17 cellular contexts compared by ENCODE assay signal in the genomic region with DNA sequence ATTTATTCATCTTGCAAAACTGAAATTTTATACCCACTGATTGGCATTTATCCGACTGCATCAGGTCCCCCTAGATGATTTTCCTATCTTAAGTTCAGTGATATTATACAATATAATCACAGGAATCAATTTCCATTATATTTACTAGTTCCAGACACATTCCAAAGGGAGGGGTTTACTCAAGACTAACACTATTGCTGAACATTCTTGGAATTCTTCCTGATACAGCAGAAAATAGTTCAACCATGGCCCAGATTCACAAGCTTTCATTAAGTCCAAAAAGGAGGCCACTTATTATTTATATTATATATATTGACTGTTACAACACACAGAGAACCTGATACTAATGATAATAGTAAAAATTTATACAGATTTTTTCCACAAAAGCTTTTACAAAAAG.
DNase-seq lines count a peak whose midpoint lies in the region; ATAC-seq and TF ChIP-seq lines count a peak whose summit lies in the region.
"Had no signal": no experiment of that assay in that cellular context is flagged by ENCODE, and none has a peak within 500 bp of the region (broad histone marks: within the 10 kb centered on the region; RNA-seq: fewer than 3 reads in every experiment).

No MANE protein-coding gene starts in this region.

- H3K36me3 ChIP-seq in adipocyte (ENCODE audit: control insufficient read depth, insufficient read depth, low read length, severe bottlenecking): no peaks in the 10 kb centered on the region
- H3K36me3 ChIP-seq: BE2C, neutrophil, thoracic aorta had no signal

- TF ChIP-seq CTCF in fibroblast of villous mesenchyme (IDR thresholded peaks at IDR 0.05; ENCODE audit: insufficient read depth, low read depth, low read length) (no peak), osteocyte (IDR thresholded peaks at IDR 0.05) (no peak)

- peak overlapping the region; percentile 67 for H3K9ac ChIP-seq in adipocyte (ENCODE audit: low read length)

- H3K4me3 ChIP-seq in adipocyte (ENCODE audit: low read length) (peak overlapping the region; percentile 51), fibroblast of villous mesenchyme (ENCODE audit: low read depth, low read length) (no peak overlapping the region)
- H3K4me3 ChIP-seq: K562, thoracic aorta had no signal

- H3K4me1 Mint-ChIP-seq in osteocyte (ENCODE audit: unreplicated experiment): peaks cover 37% of the 10 kb centered on the region
- no peaks in the 10 kb centered on the region for H3K4me1 Mint-ChIP-seq in stimulated activated memory B cell treated with anti-CD40 and anti-IgM and Interleukin-4, amounts not matched to agents 10 μg/mL and 1 μg/mL and 100 μg/mL, for 72 hours
- H3K4me1 Mint-ChIP-seq: central memory CD8-positive, alpha-beta T cell had no signal

- intact Hi-C loops in posterior cingulate gyrus (cut with DNase I): no loop called here

- no peak overlapping the region for H3K4me3 Mint-ChIP-seq in osteocyte (ENCODE audit: unreplicated experiment)
- H3K4me3 Mint-ChIP-seq in stimulated activated memory B cell treated with anti-CD40 and anti-IgM and Interleukin-4, amounts not matched to agents 10 μg/mL and 1 μg/mL and 100 μg/mL, for 72 hours: no peak overlapping the region
- H3K4me3 Mint-ChIP-seq: activated CD4-positive, alpha-beta memory T cell treated with anti-CD3 and anti-CD28 coated beads for 36 hours; activated naive CD8-positive, alpha-beta T cell; central memory CD8-positive, alpha-beta T cell had no signal

- H3K27me3 ChIP-seq in adipocyte (replicated peaks; ENCODE audit: control insufficient read depth, insufficient read depth, low read length): no peaks in the 10 kb centered on the region
- H3K27me3 ChIP-seq: BE2C, neutrophil had no signal

- H3K36me3 Mint-ChIP-seq in osteocyte (ENCODE audit: unreplicated experiment): peaks cover 5% of the 10 kb centered on the region
- H3K36me3 Mint-ChIP-seq in stimulated activated memory B cell treated with anti-CD40 and anti-IgM and Interleukin-4, amounts not matched to agents 10 μg/mL and 1 μg/mL and 100 μg/mL, for 72 hours: no peaks in the 10 kb centered on the region
- H3K36me3 Mint-ChIP-seq: activated CD4-positive, alpha-beta memory T cell treated with anti-CD3 and anti-CD28 coated beads for 36 hours; activated naive CD8-positive, alpha-beta T cell had no signal

- peak overlapping the region; percentile 75 for H3K27ac Mint-ChIP-seq in osteocyte (ENCODE audit: unreplicated experiment)
- no peak overlapping the region for H3K27ac Mint-ChIP-seq in stimulated activated memory B cell treated with anti-CD40 and anti-IgM and Interleukin-4, amounts not matched to agents 10 μg/mL and 1 μg/mL and 100 μg/mL, for 72 hours
- H3K27ac Mint-ChIP-seq: activated CD4-positive, alpha-beta memory T cell treated with anti-CD3 and anti-CD28 coated beads for 36 hours; activated naive CD8-positive, alpha-beta T cell had no signal

- no peaks in the 10 kb centered on the region for H3K27me3 Mint-ChIP-seq in osteocyte (ENCODE audit: unreplicated experiment)
- no peaks in the 10 kb centered on the region for H3K27me3 Mint-ChIP-seq in stimulated activated memory B cell treated with anti-CD40 and anti-IgM and Interleukin-4, amounts not matched to agents 10 μg/mL and 1 μg/mL and 100 μg/mL, for 72 hours
- H3K27me3 Mint-ChIP-seq: activated CD4-positive, alpha-beta memory T cell treated with anti-CD3 and anti-CD28 coated beads for 36 hours; activated naive CD8-positive, alpha-beta T cell; central memory CD8-positive, alpha-beta T cell had no signal

- peaks cover 12% of the 10 kb centered on the region for H3K9me3 Mint-ChIP-seq in osteocyte (ENCODE audit: unreplicated experiment)
- peaks cover 8% of the 10 kb centered on the region for H3K9me3 Mint-ChIP-seq in stimulated activated memory B cell treated with anti-CD40 and anti-IgM and Interleukin-4, amounts not matched to agents 10 μg/mL and 1 μg/mL and 100 μg/mL, for 72 hours

- ATAC-seq in stimulated activated memory B cell treated with anti-CD40 and anti-IgM and Interleukin-4, amounts not matched to agents 10 μg/mL and 1 μg/mL and 100 μg/mL, for 72 hours: no peak
- ATAC-seq: K562 had no signal

- H3K9me3 ChIP-seq in adipocyte (ENCODE audit: control insufficient read depth, low read length): peaks cover 14% of the 10 kb centered on the region
- H3K9me3 ChIP-seq: BE2C, neutrophil, thoracic aorta had no signal

- peak; percentile 57 for DNase-seq in GM03348 (ENCODE audit: low spot score)
- peak; percentile 74 for DNase-seq in adipocyte (ENCODE audit: low read depth)
- peak; percentile 6 for DNase-seq in fibroblast of villous mesenchyme (ENCODE audit: low read depth)
- DNase-seq in osteocyte (ENCODE audit: extremely low spot score, unreplicated experiment): no peak
- DNase-seq in NCI-H748 (lab: John Stamatoyannopoulos, UW; ENCODE audit: unreplicated experiment): no peak
- DNase-seq in mesenteric fat pad (ENCODE audit: low spot score): no peak
- no peak for DNase-seq in posterior cingulate gyrus
- DNase-seq: activated CD4-positive, alpha-beta memory T cell treated with anti-CD3 and anti-CD28 coated beads for 36 hours; activated T-cell treated with anti-CD3 and anti-CD28 coated beads, Interleukin-2, amount 50 U/mL, for 48 hours; BE2C; NCI-H1048 had no signal

- H3K4me1 ChIP-seq in adipocyte (ENCODE audit: control insufficient read depth, insufficient read depth, low read length): peaks cover 35% of the 10 kb centered on the region
- H3K4me1 ChIP-seq: BE2C had no signal

Comparison
In these comparisons a context has a peak if more than half of its experiments do, and no peak if none do; other contexts are left out.
1. DNase-seq: peak in GM03348 (single experiment), adipocyte (single experiment) and fibroblast of villous mesenchyme (single experiment); none in osteocyte (single experiment), NCI-H748 (single experiment), mesenteric fat pad (single experiment) and posterior cingulate gyrus (0 of 10).